ENCODE assay signal across 7 cellular contexts in the genomic region with DNA sequence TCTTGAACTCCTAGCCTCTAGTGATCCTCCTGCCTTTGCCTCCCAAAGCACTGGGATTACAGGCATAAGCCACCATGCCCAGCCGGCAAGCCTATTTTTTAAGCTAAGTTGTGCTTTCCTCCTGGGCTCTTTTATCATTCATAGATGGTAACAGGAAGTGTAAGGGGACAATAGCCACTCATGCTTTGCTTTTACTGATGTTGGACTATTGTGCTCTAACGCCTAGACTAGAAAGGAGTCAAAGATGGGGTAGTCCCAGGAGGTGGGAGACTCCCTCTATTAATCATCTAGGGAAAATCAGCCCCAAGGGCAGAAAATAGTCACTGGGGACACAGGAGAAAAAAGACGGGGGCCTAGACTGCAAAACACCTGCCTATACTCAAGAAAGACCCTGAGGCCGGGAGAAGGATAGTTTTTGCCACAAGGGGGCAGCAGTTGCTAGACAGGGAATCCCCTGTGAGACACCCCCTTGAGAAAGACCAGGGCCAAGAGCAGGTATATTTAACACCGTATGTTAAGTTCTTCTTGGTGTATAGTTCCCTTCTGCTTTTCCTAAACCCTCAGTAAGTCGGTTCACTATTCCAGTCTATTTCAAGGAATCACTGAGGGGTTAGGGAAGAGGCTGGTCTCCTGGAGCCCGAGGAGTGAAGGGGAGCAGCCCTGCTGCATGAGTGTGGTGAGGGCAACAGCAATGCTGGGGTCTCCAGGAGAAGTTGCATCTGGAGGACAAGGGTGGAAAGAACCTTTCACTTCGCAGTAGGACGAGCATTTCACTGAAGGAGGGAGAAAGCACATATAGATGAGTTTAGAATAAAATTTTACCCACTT.
DNase-seq lines count a peak whose midpoint lies in the region; ATAC-seq and TF ChIP-seq lines count a peak whose summit lies in the region.

No MANE protein-coding gene starts in this region.

- peaks cover 2% of the 10 kb centered on the region; the same call in 1 of the 2 replicates for H3K4me1 ChIP-seq in iPS DF 6.9 (ENCODE audit: control insufficient read depth, insufficient read depth, low read length)

- H3K4me3 ChIP-seq in iPS DF 6.9 (ENCODE audit: low read length), result no peak overlapping the region

- no CpG with 5 or more reads among the region's 9 CpGs for WGBS in iPS DF 6.9 (ENCODE audit: insufficient coverage, insufficient read length)

- no peaks in the 10 kb centered on the region for H3K9me3 ChIP-seq in iPS DF 6.9 (ENCODE audit: control insufficient read depth, insufficient read depth, low read length)

- ATAC-seq in SK-N-SH treated with all-trans-retinoic acid at 6 μM for 48 hours (peak; percentile 76), GM21381 (IDR thresholded peaks at IDR 0.05; ENCODE audit: unreplicated experiment) (no peak)

- TF ChIP-seq CTCF in GM10266 (IDR thresholded peaks at IDR 0.05; ENCODE audit: control insufficient read depth, insufficient read depth, low read depth, missing control alignments), result peak; percentile 67

- no peaks in the 10 kb centered on the region for H3K27me3 ChIP-seq in iPS DF 6.9 (ENCODE audit: control insufficient read depth, insufficient read depth, low read length)

- no peaks in the 10 kb centered on the region for H3K36me3 ChIP-seq in iPS DF 6.9 (ENCODE audit: control insufficient read depth, insufficient read depth, low read length)

- DNase-seq in GM10266 (ENCODE audit: extremely low spot score) (peak; percentile 64), HS-27A (ENCODE audit: low read depth) (peak; percentile 3), iPS DF 6.9 (ENCODE audit: low read depth, low spot score) (peak; percentile 55)
- DNase-seq in activated naive CD4-positive, alpha-beta T cell treated with Interleukin-2 at 50 U/mL for 16 hours, result peak; percentile 67
- peak; percentile 74 to 78 for DNase-seq in stimulated activated CD4-positive, alpha-beta T cell treated with anti-CD3 and anti-CD28 coated beads, Interleukin-2, amount 100 ng/mL, for 24 hours

- H3K27ac ChIP-seq in iPS DF 6.9 (ENCODE audit: low read length), result no peak overlapping the region

TF ChIP-seq in SK-N-SH treated with all-trans-retinoic acid at 6 μM for 48 hours, 23 proteins besides CTCF, POLR2A, EP300 and RAD21:
- TF ChIP-seq, protein P1, sequence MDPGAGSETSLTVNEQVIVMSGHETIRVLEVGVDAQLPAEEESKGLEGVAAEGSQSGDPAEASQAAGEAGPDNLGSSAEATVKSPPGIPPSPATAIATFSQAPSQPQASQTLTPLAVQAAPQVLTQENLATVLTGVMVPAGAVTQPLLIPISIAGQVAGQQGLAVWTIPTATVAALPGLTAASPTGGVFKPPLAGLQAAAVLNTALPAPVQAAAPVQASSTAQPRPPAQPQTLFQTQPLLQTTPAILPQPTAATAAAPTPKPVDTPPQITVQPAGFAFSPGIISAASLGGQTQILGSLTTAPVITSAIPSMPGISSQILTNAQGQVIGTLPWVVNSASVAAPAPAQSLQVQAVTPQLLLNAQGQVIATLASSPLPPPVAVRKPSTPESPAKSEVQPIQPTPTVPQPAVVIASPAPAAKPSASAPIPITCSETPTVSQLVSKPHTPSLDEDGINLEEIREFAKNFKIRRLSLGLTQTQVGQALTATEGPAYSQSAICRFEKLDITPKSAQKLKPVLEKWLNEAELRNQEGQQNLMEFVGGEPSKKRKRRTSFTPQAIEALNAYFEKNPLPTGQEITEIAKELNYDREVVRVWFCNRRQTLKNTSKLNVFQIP (CRISPR knock-in tag; IDR thresholded peaks at IDR 0.05; ENCODE audit: borderline replicate concordance, low read depth), result no peak
- no peak for TF ChIP-seq ZFP3 (CRISPR knock-in tag; IDR thresholded peaks at IDR 0.05)
- no peak for TF ChIP-seq ARNTL (CRISPR knock-in tag; IDR thresholded peaks at IDR 0.05; ENCODE audit: borderline replicate concordance, low read depth)
- no peak for TF ChIP-seq ZNF8 (CRISPR knock-in tag; IDR thresholded peaks at IDR 0.05)
- no peak for TF ChIP-seq TOX (CRISPR knock-in tag; IDR thresholded peaks at IDR 0.05; ENCODE audit: borderline replicate concordance)
- TF ChIP-seq RARB (CRISPR knock-in tag; IDR thresholded peaks at IDR 0.05), result no peak
- no peak for TF ChIP-seq GLIS3 (CRISPR knock-in tag; IDR thresholded peaks at IDR 0.05)
- TF ChIP-seq ZNF70 (CRISPR knock-in tag; IDR thresholded peaks at IDR 0.05), result no peak

Comparison
In these comparisons a context has a peak if more than half of its experiments do, and no peak if none do; other contexts are left out.
1. DNase-seq: peak in every context shown above with its lines; median percentile 76 in stimulated activated CD4-positive, alpha-beta T cell treated with anti-CD3 and anti-CD28 coated beads, Interleukin-2, amount 100 ng/mL, for 24 hours; 67 in activated naive CD4-positive, alpha-beta T cell treated with Interleukin-2 at 50 U/mL for 16 hours; 64 in GM10266; 55 in iPS DF 6.9; 3 in HS-27A.